19 cellular contexts compared by ENCODE assay signal in genomic region chr2:190722825-190723224, GRCh38.
DNase-seq lines count a peak whose midpoint lies in the region; ATAC-seq lines count a peak whose summit lies in the region.
"Had no signal": no experiment of that assay in that cellular context is flagged by ENCODE, and none has a peak within 500 bp of the region (broad histone marks: within the 10 kb centered on the region; RNA-seq: fewer than 3 reads in every experiment).

No MANE protein-coding gene starts in this region.

- no peaks in the 10 kb centered on the region for H3K36me3 ChIP-seq in CD4-positive, CD25-positive, alpha-beta regulatory T cell (ENCODE audit: control insufficient read depth, insufficient read depth, low read length)
- no peaks in the 10 kb centered on the region for H3K36me3 ChIP-seq in CD4-positive, alpha-beta memory T cell (ENCODE audit: insufficient read depth, low read length)
- H3K36me3 ChIP-seq: gastroesophageal sphincter, HAP-1, sigmoid colon, upper lobe of left lung had no signal

- no peaks in the 10 kb centered on the region for H3K9me3 ChIP-seq in CD4-positive, CD25-positive, alpha-beta regulatory T cell (ENCODE audit: control insufficient read depth in 2 of 2, low read length in 2 of 2)
- no peaks in the 10 kb centered on the region for H3K9me3 ChIP-seq in CD4-positive, alpha-beta memory T cell (ENCODE audit: control insufficient read depth in 1 of 2, low read length in 2 of 2)
- H3K9me3 ChIP-seq: gastroesophageal sphincter, HAP-1, sigmoid colon, upper lobe of left lung had no signal

- no peaks in the 10 kb centered on the region for H3K36me3 Mint-ChIP-seq in CD4-positive, CD25-positive, alpha-beta regulatory T cell
- H3K36me3 Mint-ChIP-seq in CD4-positive, alpha-beta memory T cell = no peaks in the 10 kb centered on the region
- H3K36me3 Mint-ChIP-seq: CD8-positive, alpha-beta T cell; naive thymus-derived CD4-positive, alpha-beta T cell had no signal

- no peaks in the 10 kb centered on the region for H3K27me3 Mint-ChIP-seq in CD4-positive, CD25-positive, alpha-beta regulatory T cell
- H3K27me3 Mint-ChIP-seq in CD4-positive, alpha-beta memory T cell = peaks cover 3 to 10% of the 10 kb centered on the region in 2 donors
- H3K27me3 Mint-ChIP-seq: naive thymus-derived CD4-positive, alpha-beta T cell had no signal

- H3K4me1 ChIP-seq in CD4-positive, CD25-positive, alpha-beta regulatory T cell (ENCODE audit: control insufficient read depth, insufficient read depth, low read length, poor library complexity, severe bottlenecking) = peaks cover 35% of the 10 kb centered on the region
- peaks cover 29% of the 10 kb centered on the region for H3K4me1 ChIP-seq in CD4-positive, alpha-beta memory T cell (ENCODE audit: insufficient read depth, low read length)

- peak overlapping the region in 2 of 3 donors; percentile 78 to 80 for H3K27ac Mint-ChIP-seq in CD4-positive, CD25-positive, alpha-beta regulatory T cell
- H3K27ac Mint-ChIP-seq in CD4-positive, alpha-beta memory T cell = peak overlapping the region in 1 of 7 donors; percentile 20
- H3K27ac Mint-ChIP-seq: CD8-positive, alpha-beta T cell had no signal

- peak overlapping the region; percentile 65 for H3K4me3 ChIP-seq in CD4-positive, CD25-positive, alpha-beta regulatory T cell (ENCODE audit: low read depth, low read length)
- H3K4me3 ChIP-seq in CD4-positive, alpha-beta memory T cell (ENCODE audit: low read length in 2 of 2) = no peak overlapping the region
- H3K4me3 ChIP-seq: dorsolateral prefrontal cortex, gastroesophageal sphincter, HAP-1, sigmoid colon, SK-N-MC, upper lobe of left lung had no signal

- CTCF ChIA-PET in CD4-positive, alpha-beta memory T cell (lab: Charles Lee; ENCODE audit: partially characterized antibody) = no interaction called here

- H3K27me3 ChIP-seq in CD4-positive, CD25-positive, alpha-beta regulatory T cell (ENCODE audit: control insufficient read depth, insufficient read depth, low read length) = no peaks in the 10 kb centered on the region
- H3K27me3 ChIP-seq in CD4-positive, alpha-beta memory T cell (ENCODE audit: insufficient read depth, low read length) = no peaks in the 10 kb centered on the region
- H3K27me3 ChIP-seq: dorsolateral prefrontal cortex, gastroesophageal sphincter, sigmoid colon, upper lobe of left lung had no signal

- POLR2A ChIA-PET in CD4-positive, alpha-beta memory T cell (lab: Charles Lee; ENCODE audit: partially characterized antibody) = no interaction called here

- intact Hi-C loops in CD4-positive, alpha-beta memory T cell (cut with micrococcal nuclease) = no loop called here

- peak in 1 of 3 donors; percentile 26 for DNase-seq in CD4-positive, CD25-positive, alpha-beta regulatory T cell
- no peak for DNase-seq in CD4-positive, alpha-beta memory T cell
- DNase-seq in astrocyte of the hippocampus (ENCODE audit: low read depth, low spot score) = peak; percentile 31
- no peak for DNase-seq in NCI-H82 (lab: John Stamatoyannopoulos, UW)
- DNase-seq in middle frontal gyrus (ENCODE audit: extremely low spot score, low spot score) = no peak
- DNase-seq in DMS 273 (lab: John Stamatoyannopoulos, UW; ENCODE audit: unreplicated experiment) = no peak
- DNase-seq: CD8-positive, alpha-beta T cell; dorsolateral prefrontal cortex; Karpas-422; kidney glomerular epithelial cell; naive thymus-derived CD4-positive, alpha-beta T cell; NCI-H2029 treated with DMSO at 0.1 percent for 48 hours; sigmoid colon; upper lobe of left lung had no signal

- ATAC-seq in CD4-positive, CD25-positive, alpha-beta regulatory T cell (ENCODE audit: low read depth in 2 of 2) = no peak
- peak; percentile 2 for ATAC-seq in HG02884 (IDR thresholded peaks at IDR 0.05; ENCODE audit: unreplicated experiment)
- no peak for ATAC-seq in HG03108 (IDR thresholded peaks at IDR 0.05; ENCODE audit: unreplicated experiment)
- ATAC-seq: CD8-positive, alpha-beta T cell; gastroesophageal sphincter had no signal

- no peaks in the 10 kb centered on the region for H3K9me3 Mint-ChIP-seq in CD4-positive, CD25-positive, alpha-beta regulatory T cell
- peaks cover 0 to under 1% (median 0%) of the 10 kb centered on the region in 8 donors for H3K9me3 Mint-ChIP-seq in CD4-positive, alpha-beta memory T cell
- H3K9me3 Mint-ChIP-seq: CD8-positive, alpha-beta T cell; naive thymus-derived CD4-positive, alpha-beta T cell had no signal

- H3K4me3 Mint-ChIP-seq in CD4-positive, CD25-positive, alpha-beta regulatory T cell = peak overlapping the region in 3 of 4 donors; percentile 2 to 49 (median 45)
- H3K4me3 Mint-ChIP-seq in CD4-positive, alpha-beta memory T cell = peak overlapping the region in 5 of 8 donors; percentile 18 to 46 (median 22)
- H3K4me3 Mint-ChIP-seq: CD8-positive, alpha-beta T cell had no signal

- H3K4me1 Mint-ChIP-seq in CD4-positive, CD25-positive, alpha-beta regulatory T cell = peaks cover 13 to 52% (median 33%) of the 10 kb centered on the region in 4 donors
- H3K4me1 Mint-ChIP-seq in CD4-positive, alpha-beta memory T cell = peaks cover 15 to 25% (median 22%) of the 10 kb centered on the region in 4 donors

- no peak overlapping the region for H3K27ac ChIP-seq in CD4-positive, CD25-positive, alpha-beta regulatory T cell (ENCODE audit: insufficient read depth, low read length, poor library complexity, severe bottlenecking)
- H3K27ac ChIP-seq in CD4-positive, alpha-beta memory T cell (ENCODE audit: low read depth, low read length) = no peak overlapping the region
- H3K27ac ChIP-seq: dorsolateral prefrontal cortex, gastroesophageal sphincter, sigmoid colon, SK-N-MC, upper lobe of left lung had no signal
